ENCODE assay signal across 8 cellular contexts in the genomic region with DNA sequence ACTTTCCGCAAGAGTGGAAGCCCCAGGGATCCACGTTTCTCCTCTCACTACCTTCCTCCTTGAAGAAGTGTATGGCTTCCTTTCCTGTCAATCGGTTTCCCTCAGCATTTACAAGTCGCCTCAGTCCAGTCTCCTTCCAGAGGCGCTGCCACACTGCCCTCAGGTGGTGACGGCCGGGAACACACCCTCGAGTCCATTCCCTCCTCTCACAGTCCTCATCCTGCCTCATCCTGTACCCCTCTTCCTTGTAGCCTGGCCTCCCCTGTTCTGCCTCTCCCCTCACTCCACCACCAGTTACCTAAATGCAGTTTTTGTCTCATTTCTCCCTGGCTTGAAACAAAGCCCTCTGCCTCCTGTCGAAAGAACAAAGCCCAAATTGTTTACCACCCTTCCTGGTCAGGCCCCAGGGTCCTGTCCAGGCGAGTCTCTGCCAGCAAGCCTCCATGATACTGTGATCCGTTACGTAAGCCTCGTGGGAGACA. TPM values are rescaled to one million over a fixed set of nuclear protein-coding genes. Genes with fewer than 3 reads are reported as not detected.
A peak's percentile ranks its signal among the peaks of the same experiment; 100 is the strongest.
DNase-seq lines count a peak whose midpoint lies in the region; ATAC-seq and TF ChIP-seq lines count a peak whose summit lies in the region.

No MANE protein-coding gene starts in this region.

- H3K4me3 ChIP-seq in NT2/D1 (ENCODE audit: insufficient read length, low read depth) = no peak overlapping the region
- H3K4me3 ChIP-seq in endodermal cell (ENCODE audit: low read length) = no peak overlapping the region

- TF ChIP-seq CTCF in endodermal cell (conservative IDR thresholded peaks at IDR 0.05) = peak; percentile 96

- H3K9me3 Mint-ChIP-seq in activated CD8-positive, alpha-beta memory T cell treated with anti-CD3 and anti-CD28 coated beads, Interleukin-2, amount 10 ng/mL, durations not matched to agents 7 days and 5 days (ENCODE audit: low read depth) = no peaks in the 10 kb centered on the region
- H3K9me3 Mint-ChIP-seq in endodermal cell = no peaks in the 10 kb centered on the region

- H3K27ac ChIP-seq in endodermal cell (ENCODE audit: low read depth, low read length) = no peak overlapping the region

- H3K4me3 Mint-ChIP-seq in activated CD8-positive, alpha-beta memory T cell treated with anti-CD3 and anti-CD28 coated beads, Interleukin-2, amount 10 ng/mL, durations not matched to agents 7 days and 5 days = no peak overlapping the region
- H3K4me3 Mint-ChIP-seq in endodermal cell = no peak overlapping the region

- H3K9ac ChIP-seq in NT2/D1 (ENCODE audit: insufficient read length, low read depth) (peak overlapping the region; percentile 59), endodermal cell (ENCODE audit: extremely low read depth, low read length, poor library complexity, severe bottlenecking) (no peak overlapping the region)

- H3K27me3 Mint-ChIP-seq in activated CD8-positive, alpha-beta memory T cell treated with anti-CD3 and anti-CD28 coated beads, Interleukin-2, amount 10 ng/mL, durations not matched to agents 7 days and 5 days = no peaks in the 10 kb centered on the region
- H3K27me3 Mint-ChIP-seq in endodermal cell (ENCODE audit: insufficient read depth) = no peaks in the 10 kb centered on the region

- DNase-seq in GM04504 (ENCODE audit: low read depth) (peak; percentile 62), HuH-7.5 (ENCODE audit: low spot score) (peak; percentile 38), NT2/D1 (ENCODE audit: low read depth, low spot score) (peak; percentile 92), endodermal cell (peak; percentile 98), middle frontal gyrus (ENCODE audit: extremely low spot score, low spot score) (peak; percentile 71)
- DNase-seq in activated CD8-positive, alpha-beta memory T cell treated with anti-CD3 and anti-CD28 coated beads, Interleukin-2, amount 10 ng/mL, durations not matched to agents 7 days and 5 days = peak; percentile 95
- DNase-seq in stimulated activated CD8-positive, alpha-beta memory T cell treated with anti-CD3 and anti-CD28 coated beads, Interleukin-4, amount 100 ng/mL, for 1 hour (ENCODE audit: low read depth in 2 of 2, low spot score in 1 of 2) = peak; percentile 86 to 93

- H3K4me1 ChIP-seq in NT2/D1 (ENCODE audit: insufficient read depth, insufficient read length) = no peaks in the 10 kb centered on the region
- no peaks in the 10 kb centered on the region for H3K4me1 ChIP-seq in endodermal cell (ENCODE audit: control insufficient read depth, insufficient read depth, low read length)

- H3K36me3 Mint-ChIP-seq in activated CD8-positive, alpha-beta memory T cell treated with anti-CD3 and anti-CD28 coated beads, Interleukin-2, amount 10 ng/mL, durations not matched to agents 7 days and 5 days = no peaks in the 10 kb centered on the region
- peaks cover 4% of the 10 kb centered on the region for H3K36me3 Mint-ChIP-seq in endodermal cell (ENCODE audit: low read depth)

- no peaks in the 10 kb centered on the region for H3K9me3 ChIP-seq in NT2/D1 (ENCODE audit: insufficient read depth, low read length)
- no peaks in the 10 kb centered on the region for H3K9me3 ChIP-seq in endodermal cell (ENCODE audit: control insufficient read depth, low read length)

- 26 to 28% methylated on average over 13 of the region's 13 CpGs for WGBS in endodermal cell (ENCODE audit: insufficient coverage in 1 of 2, insufficient read length in 1 of 2), 2 experiments

- CTCF ChIA-PET in activated CD8-positive, alpha-beta memory T cell treated with anti-CD3 and anti-CD28 coated beads, Interleukin-2, amount 10 ng/mL, durations not matched to agents 7 days and 5 days (lab: Charles Lee) = interaction anchor here (1.0 to 3.0 kb wide), 11 partner anchors 15 to 271 kb away, joined by 3 to 31 read pairs (median 5); partner anchors contain the start of genes LSM10 and TRAPPC3

- H3K27me3 ChIP-seq in NT2/D1 (ENCODE audit: insufficient read depth, insufficient read length) (no peaks in the 10 kb centered on the region), endodermal cell (ENCODE audit: control insufficient read depth, insufficient read depth, low read length, poor library complexity, severe bottlenecking) (no peaks in the 10 kb centered on the region)

- peaks cover 2% of the 10 kb centered on the region for H3K36me3 ChIP-seq in NT2/D1 (ENCODE audit: insufficient read depth, insufficient read length, low read length)
- no peaks in the 10 kb centered on the region for H3K36me3 ChIP-seq in endodermal cell (ENCODE audit: control insufficient read depth, insufficient read depth, low read length)

- peak overlapping the region; percentile 60 for H3K27ac Mint-ChIP-seq in activated CD8-positive, alpha-beta memory T cell treated with anti-CD3 and anti-CD28 coated beads, Interleukin-2, amount 10 ng/mL, durations not matched to agents 7 days and 5 days
- H3K27ac Mint-ChIP-seq in endodermal cell = no peak overlapping the region

- ATAC-seq in activated CD8-positive, alpha-beta memory T cell treated with anti-CD3 and anti-CD28 coated beads, Interleukin-2, amount 10 ng/mL, durations not matched to agents 7 days and 5 days = peak; percentile 98
- no peak for ATAC-seq in GM18907 (IDR thresholded peaks at IDR 0.05; ENCODE audit: unreplicated experiment)

- peaks cover 14% of the 10 kb centered on the region for H3K4me1 Mint-ChIP-seq in activated CD8-positive, alpha-beta memory T cell treated with anti-CD3 and anti-CD28 coated beads, Interleukin-2, amount 10 ng/mL, durations not matched to agents 7 days and 5 days
- H3K4me1 Mint-ChIP-seq in endodermal cell = peaks cover 2% of the 10 kb centered on the region

RNA-seq across cellular contexts. Expression of gene LSM10, which starts 23.2 kb away (rescaled TPM):
- 10 to 100 TPM; 48.9 to 63.8 TPM for total RNA-seq in activated CD8-positive, alpha-beta memory T cell treated with anti-CD3 and anti-CD28 coated beads, Interleukin-2, amount 10 ng/mL, durations not matched to agents 7 days and 5 days
- 10 to 100 TPM; 37.5 to 45.6 TPM for total RNA-seq in endodermal cell
- 31.2 TPM for polyA plus RNA-seq in endodermal cell (2013, experiment 1 of 2)
- 32.0 TPM for polyA plus RNA-seq in endodermal cell (2013, experiment 2 of 2)

RNA-seq across cellular contexts. Expression of gene OSCP1, which starts 29.4 kb away (rescaled TPM):
- 1 to 10 TPM in 1 of 2 experiments, under 1 TPM in 1; 0.85 to 1.3 TPM for total RNA-seq in activated CD8-positive, alpha-beta memory T cell treated with anti-CD3 and anti-CD28 coated beads, Interleukin-2, amount 10 ng/mL, durations not matched to agents 7 days and 5 days
- 10 to 100 TPM in 1 of 2 donors, 1 to 10 TPM in 1; 9.6 to 10.5 TPM for total RNA-seq in endodermal cell
- 11.8 TPM for polyA plus RNA-seq in endodermal cell (2013, experiment 1 of 2)
- 11.6 TPM for polyA plus RNA-seq in endodermal cell (2013, experiment 2 of 2)

RNA-seq across cellular contexts. Expression of gene STK40, which starts 35.2 kb away (rescaled TPM):
- total RNA-seq in activated CD8-positive, alpha-beta memory T cell treated with anti-CD3 and anti-CD28 coated beads, Interleukin-2, amount 10 ng/mL, durations not matched to agents 7 days and 5 days = 10 to 100 TPM; 67.0 to 73.2 TPM
- 10 to 100 TPM; 19.4 to 32.4 TPM for total RNA-seq in endodermal cell
- polyA plus RNA-seq in endodermal cell (2013, experiment 1 of 2) = 39.4 TPM
- 38.5 TPM for polyA plus RNA-seq in endodermal cell (2013, experiment 2 of 2)

RNA-seq across cellular contexts. Expression of gene MRPS15, which starts 43.3 kb away (rescaled TPM):
- total RNA-seq in activated CD8-positive, alpha-beta memory T cell treated with anti-CD3 and anti-CD28 coated beads, Interleukin-2, amount 10 ng/mL, durations not matched to agents 7 days and 5 days = 100 to 1,000 TPM; 112 to 115 TPM
- 100 to 1,000 TPM; 107 to 111 TPM for total RNA-seq in endodermal cell
- 103 TPM for polyA plus RNA-seq in endodermal cell (2013, experiment 1 of 2)
- polyA plus RNA-seq in endodermal cell (2013, experiment 2 of 2) = 109 TPM

Comparison
In these comparisons a context has a peak if more than half of its experiments do, and no peak if none do; other contexts are left out.
1. DNase-seq: peak in every context shown above with its lines; median percentile 98 in endodermal cell; 95 in activated CD8-positive, alpha-beta memory T cell treated with anti-CD3 and anti-CD28 coated beads, Interleukin-2, amount 10 ng/mL, durations not matched to agents 7 days and 5 days; 92 in NT2/D1; 90 in stimulated activated CD8-positive, alpha-beta memory T cell treated with anti-CD3 and anti-CD28 coated beads, Interleukin-4, amount 100 ng/mL, for 1 hour; 71 in middle frontal gyrus; 62 in GM04504; 38 in HuH-7.5.
2. RNA of gene OSCP1, which starts 29.4 kb away (total RNA-seq): 9.6 to 10.5 TPM in endodermal cell; 0.85 to 1.3 TPM in activated CD8-positive, alpha-beta memory T cell treated with anti-CD3 and anti-CD28 coated beads, Interleukin-2, amount 10 ng/mL, durations not matched to agents 7 days and 5 days; every median in the first group is over 4 times any median in the second.